1 cellular context compared by ENCODE assay signal in the genomic region with DNA sequence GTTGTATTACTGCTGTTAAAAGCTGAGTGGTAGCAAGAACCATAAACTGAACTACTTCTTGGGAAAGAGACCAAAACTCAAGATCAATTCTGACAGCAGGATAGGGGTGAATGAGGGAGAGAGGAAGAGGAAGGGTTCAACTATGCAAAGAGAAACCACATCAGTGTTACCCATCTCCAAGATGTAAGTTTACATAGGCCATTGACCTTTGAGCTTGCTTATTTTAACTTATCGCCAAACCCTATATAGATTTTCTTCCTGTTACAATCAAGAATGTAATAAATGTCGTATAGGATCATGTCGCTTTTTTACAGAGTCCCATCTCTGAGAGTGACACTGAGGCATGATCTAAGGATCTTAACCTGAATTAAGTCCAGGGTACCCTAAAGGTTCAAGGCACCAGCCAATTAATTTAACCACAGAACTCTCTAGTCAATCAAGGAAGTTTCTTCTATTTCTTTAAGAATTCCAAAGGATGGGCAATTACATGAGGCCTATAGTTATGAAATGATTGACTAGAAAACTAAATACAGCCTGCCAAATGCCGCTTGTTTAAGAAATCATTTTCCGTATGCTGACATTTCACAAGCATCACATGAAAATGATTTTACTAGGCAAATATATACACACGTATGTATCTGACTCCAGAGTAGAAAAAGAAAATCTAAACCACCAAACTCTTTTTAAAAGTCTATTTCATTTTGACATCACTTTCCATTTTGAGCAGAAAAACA.
TF ChIP-seq lines count a peak whose summit lies in the region.

No MANE protein-coding gene starts in this region.

TF ChIP-seq in endothelial cell of umbilical vein, 7 proteins besides CTCF, POLR2A, EP300 and RAD21 (continued from another document):
- TF ChIP-seq, protein P1, sequence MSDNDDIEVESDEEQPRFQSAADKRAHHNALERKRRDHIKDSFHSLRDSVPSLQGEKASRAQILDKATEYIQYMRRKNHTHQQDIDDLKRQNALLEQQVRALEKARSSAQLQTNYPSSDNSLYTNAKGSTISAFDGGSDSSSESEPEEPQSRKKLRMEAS (IDR thresholded peaks at IDR 0.05; ENCODE audit: insufficient read depth, insufficient read length) = no peak
- TF ChIP-seq FOS (IDR thresholded peaks at IDR 0.05; ENCODE audit: borderline replicate concordance, insufficient read depth, low read length) (no peak), EZH2 (IDR thresholded peaks at IDR 0.05; ENCODE audit: borderline replicate concordance, low read depth, low read length, severe bottlenecking) (no peak)
